In the genomic region with DNA sequence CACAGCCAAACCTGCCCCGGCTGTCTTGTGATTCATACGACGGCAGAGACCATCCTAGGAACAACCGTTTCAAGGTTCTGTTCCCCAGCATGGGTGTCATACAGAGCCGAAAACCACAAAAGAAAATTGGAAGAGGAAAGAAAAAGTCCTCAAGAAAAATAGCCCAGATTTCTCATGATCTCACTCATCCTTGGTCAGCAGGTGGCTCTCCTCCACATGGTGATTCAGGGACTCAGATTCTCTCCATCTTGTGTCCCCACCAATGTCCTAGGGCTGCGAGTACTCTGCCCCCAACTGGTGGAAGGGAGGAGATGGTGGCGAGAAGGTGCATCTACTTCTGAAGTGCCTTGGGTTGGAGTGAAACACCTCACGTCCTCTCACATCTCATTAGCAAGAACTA, we compare ENCODE assay signal across 10 cellular contexts.
DNase-seq lines count a peak whose midpoint lies in the region; ATAC-seq and TF ChIP-seq lines count a peak whose summit lies in the region.
"Had no signal": no experiment of that assay in that cellular context is flagged by ENCODE, and none has a peak within 500 bp of the region (broad histone marks: within the 10 kb centered on the region; RNA-seq: fewer than 3 reads in every experiment).

No MANE protein-coding gene starts in this region.

- DNase-seq in 8988T: peak; percentile 87
- peak; percentile 10 for DNase-seq in GM12864 (ENCODE audit: low read depth)
- DNase-seq in NB4 (ENCODE audit: low read depth): peak; percentile 64
- DNase-seq in cardiac fibroblast (ENCODE audit: low read depth in 2 of 2): peak; percentile 6 to 13
- DNase-seq in hepatic stellate cell (ENCODE audit: low spot score): no peak
- no peak for DNase-seq in KG1 (lab: John Stamatoyannopoulos, UW)
- DNase-seq: upper lobe of right lung had no signal

- TF ChIP-seq POLR2A in NB4 (IDR thresholded peaks at IDR 0.05; ENCODE audit: extremely low read depth, insufficient read length): no peak
- TF ChIP-seq POLR2A in GM18505 (IDR thresholded peaks at IDR 0.05; ENCODE audit: borderline replicate concordance, extremely low read depth, insufficient read depth, insufficient read length): no peak

- TF ChIP-seq CTCF in GM12864 (IDR thresholded peaks at IDR 0.05; ENCODE audit: low read depth, low read length, missing control alignments) (peak; percentile 46), NB4 (IDR thresholded peaks at IDR 0.05; ENCODE audit: low read depth, low read length) (peak; percentile 55), cardiac fibroblast (IDR thresholded peaks at IDR 0.05; ENCODE audit: low read depth, low read length) (no peak)

- ATAC-seq in HG02798 (IDR thresholded peaks at IDR 0.05; ENCODE audit: poor library complexity, unreplicated experiment): no peak
- no peak for ATAC-seq in GM18505 (IDR thresholded peaks at IDR 0.05; ENCODE audit: unreplicated experiment)
- ATAC-seq: upper lobe of right lung had no signal

- H3K4me3 ChIP-seq in GM12864 (ENCODE audit: low read depth, low read length): no peak overlapping the region
- no peak overlapping the region for H3K4me3 ChIP-seq in NB4 (ENCODE audit: low read depth, low read length)
- no peak overlapping the region for H3K4me3 ChIP-seq in cardiac fibroblast (replicated peaks in 1 of 2; ENCODE audit: low read depth in 2 of 2, low read length in 2 of 2)
- H3K4me3 ChIP-seq: smooth muscle cell, upper lobe of right lung had no signal

Comparison
In these comparisons a context has a peak if more than half of its experiments do, and no peak if none do; other contexts are left out.
1. DNase-seq: peak in 8988T (single experiment), GM12864 (single experiment), NB4 (single experiment) and cardiac fibroblast (2 of 2); none in hepatic stellate cell (single experiment) and KG1 (single experiment).